In genomic region chr5:179610903-179611265, GRCh38 we compare ENCODE assay signal across 15 cellular contexts. TPM values are rescaled to one million over a fixed set of nuclear protein-coding genes. Genes with fewer than 3 reads are reported as not detected.
DNase-seq lines count a peak whose midpoint lies in the region; TF ChIP-seq lines count a peak whose summit lies in the region.
"Had no signal": no experiment of that assay in that cellular context is flagged by ENCODE, and none has a peak within 500 bp of the region (broad histone marks: within the 10 kb centered on the region; RNA-seq: fewer than 3 reads in every experiment).

No MANE protein-coding gene starts in this region.

- TF ChIP-seq EP300 in sigmoid colon (IDR thresholded peaks at IDR 0.05), result no peak

- H3K27ac Mint-ChIP-seq in activated naive CD4-positive, alpha-beta T cell treated with anti-CD3 and anti-CD28 coated beads for 36 hours, result peak overlapping the region; percentile 64
- no peak overlapping the region for H3K27ac Mint-ChIP-seq in T-helper 2 cell treated with Interferon-gamma antibody and Interleukin-4, amounts not matched to agents 5 μg/mL and 100 μg/mL, for 36 hours
- H3K27ac Mint-ChIP-seq: dendritic cell treated with granulocyte-macrophage colony-stimulating factor and Interleukin-4, amounts not matched to agents 40 ng/mL and 50 ng/mL, for 4 days had no signal

- no peaks in the 10 kb centered on the region for H3K27me3 Mint-ChIP-seq in activated naive CD4-positive, alpha-beta T cell treated with anti-CD3 and anti-CD28 coated beads for 36 hours (ENCODE audit: low read depth)
- H3K27me3 Mint-ChIP-seq in T-helper 2 cell treated with Interferon-gamma antibody and Interleukin-4, amounts not matched to agents 5 μg/mL and 100 μg/mL, for 36 hours (ENCODE audit: low read depth), result no peaks in the 10 kb centered on the region
- H3K27me3 Mint-ChIP-seq: dendritic cell treated with granulocyte-macrophage colony-stimulating factor and Interleukin-4, amounts not matched to agents 40 ng/mL and 50 ng/mL, for 4 days had no signal

- no peaks in the 10 kb centered on the region for H3K27me3 ChIP-seq in sigmoid colon
- H3K27me3 ChIP-seq: adrenal gland had no signal

- TF ChIP-seq CTCF in sigmoid colon (IDR thresholded peaks at IDR 0.05), result no peak

- H3K4me3 ChIP-seq in sigmoid colon, result no peak overlapping the region
- H3K4me3 ChIP-seq: adrenal gland, GM12878 had no signal

- TF ChIP-seq POLR2A in sigmoid colon (IDR thresholded peaks at IDR 0.05), result no peak

- peak overlapping the region; percentile 45 to 85 (median 54) for H3K27ac ChIP-seq in sigmoid colon
- H3K27ac ChIP-seq: HL-60 had no signal

- no peaks in the 10 kb centered on the region for H3K9me3 Mint-ChIP-seq in activated naive CD4-positive, alpha-beta T cell treated with anti-CD3 and anti-CD28 coated beads for 36 hours
- H3K9me3 Mint-ChIP-seq in T-helper 2 cell treated with Interferon-gamma antibody and Interleukin-4, amounts not matched to agents 5 μg/mL and 100 μg/mL, for 36 hours, result no peaks in the 10 kb centered on the region
- H3K9me3 Mint-ChIP-seq: dendritic cell treated with granulocyte-macrophage colony-stimulating factor and Interleukin-4, amounts not matched to agents 40 ng/mL and 50 ng/mL, for 4 days had no signal

- H3K4me1 Mint-ChIP-seq in activated naive CD4-positive, alpha-beta T cell treated with anti-CD3 and anti-CD28 coated beads for 36 hours (ENCODE audit: low read depth), result peaks cover 30% of the 10 kb centered on the region
- peaks cover 41% of the 10 kb centered on the region for H3K4me1 Mint-ChIP-seq in T-helper 2 cell treated with Interferon-gamma antibody and Interleukin-4, amounts not matched to agents 5 μg/mL and 100 μg/mL, for 36 hours (ENCODE audit: low read depth)

- H3K4me1 ChIP-seq in sigmoid colon, result peaks cover 0 to 79% (median 65%) of the 10 kb centered on the region in 4 donors

- DNase-seq in activated naive CD4-positive, alpha-beta T cell treated with anti-CD3 and anti-CD28 coated beads for 36 hours, result no peak
- DNase-seq in activated naive CD4-positive, alpha-beta T cell (lab: John Stamatoyannopoulos, UW), result no peak
- DNase-seq in cerebellar cortex (ENCODE audit: low spot score), result peak; percentile 39
- no peak for DNase-seq in sigmoid colon
- no peak for DNase-seq in T-helper 2 cell treated with Interferon-gamma antibody and Interleukin-4, amounts not matched to agents 5 μg/mL and 100 μg/mL, for 36 hours (ENCODE audit: low spot score)
- DNase-seq in DMS79 treated with DMSO at 0.1 percent for 48 hours (lab: John Stamatoyannopoulos, UW), result no peak
- no peak for DNase-seq in EL
- DNase-seq: activated CD4-positive, alpha-beta T cell treated with anti-CD3 and anti-CD28 coated beads for 4 hours; NCI-H2107; retina had no signal

- H3K9me3 ChIP-seq in sigmoid colon, result no peaks in the 10 kb centered on the region
- H3K9me3 ChIP-seq: adrenal gland had no signal

- CTCF ChIA-PET in activated naive CD4-positive, alpha-beta T cell treated with anti-CD3 and anti-CD28 coated beads for 36 hours (lab: Charles Lee), result interaction anchor here (1.3 kb wide), 1 partner anchor 13 kb away, joined by 5 read pairs; the partner anchor contains the start of gene HNRNPH1

- H3K36me3 Mint-ChIP-seq in activated naive CD4-positive, alpha-beta T cell treated with anti-CD3 and anti-CD28 coated beads for 36 hours (ENCODE audit: low read depth), result peaks cover 40% of the 10 kb centered on the region
- peaks cover 73% of the 10 kb centered on the region for H3K36me3 Mint-ChIP-seq in T-helper 2 cell treated with Interferon-gamma antibody and Interleukin-4, amounts not matched to agents 5 μg/mL and 100 μg/mL, for 36 hours (ENCODE audit: low read depth)

- intact Hi-C loops in activated naive CD4-positive, alpha-beta T cell treated with anti-CD3 and anti-CD28 coated beads for 36 hours (cut with micrococcal nuclease), result no loop called here
- intact Hi-C loops in sigmoid colon (cut with DNase I), result no loop called here

- peaks cover 28 to 96% (median 50%) of the 10 kb centered on the region in 4 donors for H3K36me3 ChIP-seq in sigmoid colon

- H3K4me3 Mint-ChIP-seq in activated naive CD4-positive, alpha-beta T cell treated with anti-CD3 and anti-CD28 coated beads for 36 hours, result no peak overlapping the region
- no peak overlapping the region for H3K4me3 Mint-ChIP-seq in T-helper 2 cell treated with Interferon-gamma antibody and Interleukin-4, amounts not matched to agents 5 μg/mL and 100 μg/mL, for 36 hours
- H3K4me3 Mint-ChIP-seq: dendritic cell treated with granulocyte-macrophage colony-stimulating factor and Interleukin-4, amounts not matched to agents 40 ng/mL and 50 ng/mL, for 4 days had no signal

TF ChIP-seq in PFSK-1, 5 proteins besides CTCF, POLR2A, EP300 and RAD21:
- TF ChIP-seq POLR2AphosphoS5 (IDR thresholded peaks at IDR 0.05; ENCODE audit: low read depth, low read length), result 0 out of 2 replicates have a peak, but pooled peaks have one; percentile 9
- TF ChIP-seq FOXP2 (optimal IDR thresholded peaks at IDR 0.05; ENCODE audit: borderline replicate concordance, extremely low read depth, extremely low read length, insufficient read depth), result no peak

RNA-seq across cellular contexts. Expression of gene HNRNPH1, which starts 12.6 kb away (rescaled TPM):
- 100 to 1,000 TPM; 708 to 713 TPM for total RNA-seq in activated naive CD4-positive, alpha-beta T cell treated with anti-CD3 and anti-CD28 coated beads for 36 hours
- 649 TPM for polyA plus RNA-seq in PFSK-1 (2012; ENCODE audit: insufficient read length, low read depth)
- total RNA-seq in sigmoid colon, result 100 to 1,000 TPM; 264 to 495 (median 312) TPM
- 100 to 1,000 TPM in 1 of 3 donors, 10 to 100 TPM in 2; 63.8 to 255 (median 73.3) TPM for polyA plus RNA-seq in sigmoid colon
